ENCODE assay signal across 15 cellular contexts in the genomic region with DNA sequence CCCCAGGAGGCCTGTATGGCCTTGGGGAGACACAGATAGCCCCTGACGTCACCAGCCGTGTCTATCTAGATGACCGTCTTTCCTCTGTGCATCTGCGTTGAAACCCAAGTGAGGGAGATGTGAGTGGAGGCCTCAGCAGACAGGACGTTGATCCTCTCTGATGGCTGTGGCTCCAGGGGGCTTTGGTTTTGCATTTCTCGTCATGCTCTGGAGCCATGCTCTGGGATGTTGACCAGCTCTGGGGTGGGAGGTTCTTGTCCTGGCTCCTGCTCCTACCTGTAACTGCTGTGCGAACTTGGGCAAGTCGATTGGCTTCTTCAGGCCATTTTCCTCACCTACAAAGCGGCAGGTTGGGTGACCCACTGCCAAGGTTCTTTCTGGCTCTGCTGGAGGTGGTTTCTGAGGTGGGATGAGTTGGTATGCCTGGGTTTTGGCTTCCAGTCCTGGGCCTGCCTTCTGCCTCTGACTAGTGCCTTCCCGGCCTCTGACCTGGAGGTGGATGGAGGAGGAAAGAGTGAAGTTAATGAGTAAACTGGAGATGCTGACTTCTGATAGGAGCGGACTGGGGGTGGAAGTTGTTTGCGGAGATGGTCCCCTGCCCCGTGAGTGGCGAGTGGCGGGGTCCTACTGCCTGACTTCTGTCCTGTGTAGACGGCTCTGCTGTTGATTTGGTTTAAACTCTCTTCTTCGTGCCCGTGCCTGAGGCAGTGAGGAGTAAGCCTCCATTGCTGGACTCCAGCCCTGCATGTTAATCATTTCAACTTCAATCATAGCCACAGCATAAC. TPM values are rescaled to one million over a fixed set of nuclear protein-coding genes. Genes with fewer than 3 reads are reported as not detected.
DNase-seq lines count a peak whose midpoint lies in the region; ATAC-seq and TF ChIP-seq lines count a peak whose summit lies in the region.
"Had no signal": no experiment of that assay in that cellular context is flagged by ENCODE, and none has a peak within 500 bp of the region (broad histone marks: within the 10 kb centered on the region; RNA-seq: fewer than 3 reads in every experiment).

No MANE protein-coding gene starts in this region.

- no peaks in the 10 kb centered on the region for H3K9me3 Mint-ChIP-seq in endodermal cell
- H3K9me3 Mint-ChIP-seq: activated T-helper 2 cell treated with anti-CD3 and anti-CD28 coated beads, Interferon-gamma antibody, Interleukin-2, Interleukin-4, amounts not matched to agents 10 μg/mL and 5 μg/mL and 100 μg/mL, durations not matched to agents 14 hours and 24 hours and 36 hours; naive B cell had no signal

- no peak for TF ChIP-seq POLR2A in gastrocnemius medialis (IDR thresholded peaks at IDR 0.05)

- H3K36me3 ChIP-seq in HUES48 (ENCODE audit: control insufficient read depth, insufficient read depth, low read length), result no peaks in the 10 kb centered on the region
- H3K36me3 ChIP-seq in endodermal cell (ENCODE audit: control insufficient read depth, insufficient read depth, low read length), result no peaks in the 10 kb centered on the region
- peaks cover 0 to 2% (median 0%) of the 10 kb centered on the region in 4 donors for H3K36me3 ChIP-seq in liver (ENCODE audit: control insufficient read depth in 4 of 4, insufficient read depth in 3 of 4, low read depth in 1 of 4, low read length in 3 of 4)
- H3K36me3 ChIP-seq in gastrocnemius medialis, result no peaks in the 10 kb centered on the region

- in situ Hi-C loops in gastrocnemius medialis (cut with MboI; ENCODE audit: low sequenced_read_pairs in 4 of 4), result no loop called here

- H3K27me3 ChIP-seq in HUES48 (ENCODE audit: control insufficient read depth, insufficient read depth, low read length) (no peaks in the 10 kb centered on the region), endodermal cell (ENCODE audit: control insufficient read depth, insufficient read depth, low read length, poor library complexity, severe bottlenecking) (no peaks in the 10 kb centered on the region), liver (ENCODE audit: control insufficient read depth in 4 of 4, insufficient read depth in 4 of 4, low read length in 3 of 4) (no peaks in the 10 kb centered on the region), gastrocnemius medialis (no peaks in the 10 kb centered on the region)

- no peak for ATAC-seq in gastrocnemius medialis

- DNase-seq in endodermal cell (peak; percentile 71), gastrocnemius medialis (no peak), NK-92 (lab: John Stamatoyannopoulos, UW; ENCODE audit: unreplicated experiment) (no peak), 8988T (no peak)
- DNase-seq in central memory CD4-positive, alpha-beta T cell, result no peak
- no peak for DNase-seq in stimulated activated CD4-positive, alpha-beta T cell treated with anti-CD3 and anti-CD28 coated beads, Interleukin-1b, Interleukin-23, amount 100 ng/mL, for 48 hours
- DNase-seq: activated CD4-positive, CD25-positive, alpha-beta regulatory T cell; naive B cell; NCI-H146; NCI-H345; SIG-M5; T-helper 2 cell had no signal

- 85 to 86% methylated on average over 8 to 18 of the region's 18 CpGs for WGBS in endodermal cell (ENCODE audit: insufficient coverage in 1 of 2, insufficient read length in 1 of 2), 2 experiments
- WGBS in liver, result 32% methylated on average over 18 of the region's 18 CpGs

- intact Hi-C loops in gastrocnemius medialis (cut with DNase I; ENCODE audit: low total_unique reads), result no loop called here

- TF ChIP-seq CTCF in endodermal cell (conservative IDR thresholded peaks at IDR 0.05) (no peak), liver (IDR thresholded peaks at IDR 0.05; ENCODE audit: low read depth, low read length, missing input control) (no peak), gastrocnemius medialis (IDR thresholded peaks at IDR 0.05 in 4 of 5, conservative IDR thresholded peaks at IDR 0.05 in 1 of 5) (no peak)

- H3K4me3 Mint-ChIP-seq in endodermal cell, result peak overlapping the region; percentile 8

- no peak overlapping the region for H3K4me3 ChIP-seq in HUES48 (ENCODE audit: low read depth, low read length)
- no peak overlapping the region for H3K4me3 ChIP-seq in endodermal cell (ENCODE audit: low read length)
- peak overlapping the region; percentile 50 to 60 (median 53) for H3K4me3 ChIP-seq in liver (ENCODE audit: low read depth in 1 of 3, low read length in 3 of 3)
- no peak overlapping the region for H3K4me3 ChIP-seq in gastrocnemius medialis

- H3K9ac ChIP-seq in HUES48 (ENCODE audit: low read depth, low read length), result no peak overlapping the region
- no peak overlapping the region for H3K9ac ChIP-seq in endodermal cell (ENCODE audit: extremely low read depth, low read length, poor library complexity, severe bottlenecking)
- peak overlapping the region; percentile 84 to 91 for H3K9ac ChIP-seq in liver (ENCODE audit: low read depth in 1 of 2, low read length in 2 of 2)

- H3K36me3 Mint-ChIP-seq in endodermal cell (ENCODE audit: low read depth), result peaks cover 32% of the 10 kb centered on the region
- H3K36me3 Mint-ChIP-seq: naive B cell had no signal

- no peaks in the 10 kb centered on the region for H3K27me3 Mint-ChIP-seq in endodermal cell (ENCODE audit: insufficient read depth)

- H3K4me1 Mint-ChIP-seq in endodermal cell, result peaks cover 44% of the 10 kb centered on the region
- H3K4me1 Mint-ChIP-seq: naive B cell had no signal

- H3K27ac ChIP-seq in HUES48 (ENCODE audit: low read depth, low read length) (peak overlapping the region; percentile 87), endodermal cell (ENCODE audit: low read depth, low read length) (no peak overlapping the region), liver (ENCODE audit: low read depth in 1 of 2, low read length in 2 of 2) (peak overlapping the region; percentile 85 to 97), gastrocnemius medialis (peak overlapping the region in 3 of 4 donors; percentile 18 to 55 (median 49))

- peak overlapping the region; percentile 88 for H3K27ac Mint-ChIP-seq in endodermal cell
- H3K27ac Mint-ChIP-seq: activated T-helper 2 cell treated with anti-CD3 and anti-CD28 coated beads, Interferon-gamma antibody, Interleukin-2, Interleukin-4, amounts not matched to agents 10 μg/mL and 5 μg/mL and 100 μg/mL, durations not matched to agents 14 hours and 24 hours and 36 hours; naive B cell had no signal

- H3K9me3 ChIP-seq in HUES48 (ENCODE audit: control insufficient read depth, insufficient read depth, low read length) (no peaks in the 10 kb centered on the region), endodermal cell (ENCODE audit: control insufficient read depth, low read length) (no peaks in the 10 kb centered on the region), liver (ENCODE audit: control insufficient read depth in 4 of 4, low read length in 3 of 4) (no peaks in the 10 kb centered on the region), gastrocnemius medialis (no peaks in the 10 kb centered on the region)

- TF ChIP-seq RAD21 in liver (IDR thresholded peaks at IDR 0.05), result peak in 1 of 2 donors; percentile 28

- peaks cover 31% of the 10 kb centered on the region for H3K4me1 ChIP-seq in HUES48 (ENCODE audit: control insufficient read depth, insufficient read depth, low read length)
- H3K4me1 ChIP-seq in endodermal cell (ENCODE audit: control insufficient read depth, insufficient read depth, low read length), result peaks cover 6% of the 10 kb centered on the region
- H3K4me1 ChIP-seq in liver (ENCODE audit: control insufficient read depth in 4 of 4, insufficient read depth in 4 of 4, low read length in 3 of 4), result peaks cover 15 to 78% (median 65%) of the 10 kb centered on the region in 4 donors
- peaks cover 9 to 13% of the 10 kb centered on the region in 2 donors for H3K4me1 ChIP-seq in gastrocnemius medialis

TF ChIP-seq in liver, 16 proteins besides CTCF, POLR2A, EP300 and RAD21 (continues in another document):
- peak; percentile 90 to 92 for TF ChIP-seq RXRA (IDR thresholded peaks at IDR 0.05)
- TF ChIP-seq YY1 (IDR thresholded peaks at IDR 0.05), result peak; percentile 76
- TF ChIP-seq, protein P1, sequence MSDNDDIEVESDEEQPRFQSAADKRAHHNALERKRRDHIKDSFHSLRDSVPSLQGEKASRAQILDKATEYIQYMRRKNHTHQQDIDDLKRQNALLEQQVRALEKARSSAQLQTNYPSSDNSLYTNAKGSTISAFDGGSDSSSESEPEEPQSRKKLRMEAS (IDR thresholded peaks at IDR 0.05), result peak; percentile 38
- no peak for TF ChIP-seq FOXA1 (IDR thresholded peaks at IDR 0.05)
- TF ChIP-seq, protein P2, sequence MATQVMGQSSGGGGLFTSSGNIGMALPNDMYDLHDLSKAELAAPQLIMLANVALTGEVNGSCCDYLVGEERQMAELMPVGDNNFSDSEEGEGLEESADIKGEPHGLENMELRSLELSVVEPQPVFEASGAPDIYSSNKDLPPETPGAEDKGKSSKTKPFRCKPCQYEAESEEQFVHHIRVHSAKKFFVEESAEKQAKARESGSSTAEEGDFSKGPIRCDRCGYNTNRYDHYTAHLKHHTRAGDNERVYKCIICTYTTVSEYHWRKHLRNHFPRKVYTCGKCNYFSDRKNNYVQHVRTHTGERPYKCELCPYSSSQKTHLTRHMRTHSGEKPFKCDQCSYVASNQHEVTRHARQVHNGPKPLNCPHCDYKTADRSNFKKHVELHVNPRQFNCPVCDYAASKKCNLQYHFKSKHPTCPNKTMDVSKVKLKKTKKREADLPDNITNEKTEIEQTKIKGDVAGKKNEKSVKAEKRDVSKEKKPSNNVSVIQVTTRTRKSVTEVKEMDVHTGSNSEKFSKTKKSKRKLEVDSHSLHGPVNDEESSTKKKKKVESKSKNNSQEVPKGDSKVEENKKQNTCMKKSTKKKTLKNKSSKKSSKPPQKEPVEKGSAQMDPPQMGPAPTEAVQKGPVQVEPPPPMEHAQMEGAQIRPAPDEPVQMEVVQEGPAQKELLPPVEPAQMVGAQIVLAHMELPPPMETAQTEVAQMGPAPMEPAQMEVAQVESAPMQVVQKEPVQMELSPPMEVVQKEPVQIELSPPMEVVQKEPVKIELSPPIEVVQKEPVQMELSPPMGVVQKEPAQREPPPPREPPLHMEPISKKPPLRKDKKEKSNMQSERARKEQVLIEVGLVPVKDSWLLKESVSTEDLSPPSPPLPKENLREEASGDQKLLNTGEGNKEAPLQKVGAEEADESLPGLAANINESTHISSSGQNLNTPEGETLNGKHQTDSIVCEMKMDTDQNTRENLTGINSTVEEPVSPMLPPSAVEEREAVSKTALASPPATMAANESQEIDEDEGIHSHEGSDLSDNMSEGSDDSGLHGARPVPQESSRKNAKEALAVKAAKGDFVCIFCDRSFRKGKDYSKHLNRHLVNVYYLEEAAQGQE (IDR thresholded peaks at IDR 0.05), result peak; percentile 73
- TF ChIP-seq GABPA (IDR thresholded peaks at IDR 0.05 in 1 of 2, conservative IDR thresholded peaks at IDR 0.05 in 1 of 2), result peak in 1 of 2 donors; percentile 49
- TF ChIP-seq FOXA2 (IDR thresholded peaks at IDR 0.05), result peak; percentile 57
- TF ChIP-seq NR2F2 (IDR thresholded peaks at IDR 0.05), result peak; percentile 41
- TF ChIP-seq EGR1 (IDR thresholded peaks at IDR 0.05; ENCODE audit: low read depth in 2 of 2), result no peak
- TF ChIP-seq JUND (IDR thresholded peaks at IDR 0.05), result peak in 1 of 2 donors; percentile 40
- peak; percentile 93 for TF ChIP-seq SP1 (IDR thresholded peaks at IDR 0.05)

RNA-seq across cellular contexts. Expression of a gene that starts 8.4 kb away (rescaled TPM):
- total RNA-seq in endodermal cell, result 10 to 100 TPM; 31.9 to 80.8 TPM
- 18.8 TPM for polyA plus RNA-seq in endodermal cell (2013, experiment 1 of 2)
- 19.0 TPM for polyA plus RNA-seq in endodermal cell (2013, experiment 2 of 2)
- 10 to 100 TPM; 29.0 to 62.9 TPM for total RNA-seq in liver
- 10 to 100 TPM; 17.4 to 39.3 TPM for polyA plus RNA-seq in liver
- total RNA-seq in gastrocnemius medialis, result 1 to 10 TPM; 4.7 to 9.4 (median 7.4) TPM

Comparison
In these comparisons a context has a peak if more than half of its experiments do, and no peak if none do; other contexts are left out.
1. H3K4me3 ChIP-seq: peak in liver (3 of 3); none in HUES48 (single experiment), endodermal cell (single experiment) and gastrocnemius medialis (0 of 4).
2. H3K9ac ChIP-seq: peak in liver (2 of 2); none in HUES48 (single experiment) and endodermal cell (single experiment).